8 cellular contexts compared by ENCODE assay signal in the genomic region with DNA sequence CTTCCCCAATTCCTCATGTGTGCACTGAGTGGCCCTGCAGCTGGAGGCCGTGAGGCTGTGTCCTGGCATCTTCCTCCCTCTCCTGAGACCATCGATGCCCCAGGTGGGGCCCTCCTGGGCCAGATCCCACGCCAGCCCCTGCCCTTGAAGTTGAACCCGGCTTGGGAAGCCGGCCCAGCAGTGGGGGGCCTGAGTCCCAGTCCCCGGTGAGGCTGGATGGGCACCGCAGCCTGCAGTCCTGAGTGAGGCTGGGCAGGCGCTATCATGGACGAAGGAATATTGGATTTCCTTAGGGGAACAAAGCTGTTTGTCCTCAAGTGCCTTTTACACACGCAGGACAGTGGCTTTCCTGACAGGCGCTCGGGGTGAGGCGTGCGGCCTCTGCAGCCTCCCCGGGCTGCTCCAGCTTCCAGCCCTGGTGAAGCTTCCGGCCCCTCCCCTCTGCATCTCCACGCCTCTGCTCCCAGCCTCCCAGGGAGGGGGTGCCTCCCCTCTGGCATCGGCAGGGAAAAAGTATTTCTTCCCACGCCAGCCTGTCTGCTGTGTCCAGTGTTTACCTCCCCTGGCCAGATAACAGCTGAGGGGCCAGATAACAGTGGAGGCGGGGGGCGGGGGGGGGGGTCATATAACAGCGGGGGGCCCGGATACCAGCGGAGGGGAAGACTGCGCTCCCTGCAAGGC.
A peak's percentile ranks its signal among the peaks of the same experiment; 100 is the strongest.
DNase-seq lines count a peak whose midpoint lies in the region; ATAC-seq and TF ChIP-seq lines count a peak whose summit lies in the region.
"Had no signal": no experiment of that assay in that cellular context is flagged by ENCODE, and none has a peak within 500 bp of the region (broad histone marks: within the 10 kb centered on the region; RNA-seq: fewer than 3 reads in every experiment).

No MANE protein-coding gene starts in this region.

- H3K27ac Mint-ChIP-seq in IgD-negative memory B cell = peak overlapping the region; percentile 95 to 100 (median 98)
- H3K27ac Mint-ChIP-seq in activated T-helper 1 cell treated with anti-CD3 and anti-CD28 coated beads, Interleukin-12 subunit alpha, Interleukin-12 subunit beta, Interleukin-2, Interleukin-4 antibody, amounts not matched to agents 30 ng/mL and 10 ng/mL and 1 ng/mL, durations not matched to agents 14 hours and 24 hours and 36 hours = no peak overlapping the region

- H3K36me3 ChIP-seq in mesodermal cell (ENCODE audit: control insufficient read depth, insufficient read depth, low read length) = peaks cover 13% of the 10 kb centered on the region
- peaks cover 9% of the 10 kb centered on the region for H3K36me3 ChIP-seq in upper lobe of right lung

- peak; percentile 70 for ATAC-seq in upper lobe of right lung
- no peak for ATAC-seq in HG03039 (IDR thresholded peaks at IDR 0.05; ENCODE audit: unreplicated experiment)

- H3K4me3 ChIP-seq in mesodermal cell (ENCODE audit: extremely low read depth, insufficient read depth, low read length, poor library complexity, severe bottlenecking) (no peak overlapping the region), upper lobe of right lung (no peak overlapping the region)

- no peak for TF ChIP-seq CTCF in upper lobe of right lung (IDR thresholded peaks at IDR 0.05)

- H3K9me3 Mint-ChIP-seq in IgD-negative memory B cell = no peaks in the 10 kb centered on the region
- H3K9me3 Mint-ChIP-seq in activated T-helper 1 cell treated with anti-CD3 and anti-CD28 coated beads, Interleukin-12 subunit alpha, Interleukin-12 subunit beta, Interleukin-2, Interleukin-4 antibody, amounts not matched to agents 30 ng/mL and 10 ng/mL and 1 ng/mL, durations not matched to agents 14 hours and 24 hours and 36 hours = no peaks in the 10 kb centered on the region

- H3K9me3 ChIP-seq in mesodermal cell (ENCODE audit: control insufficient read depth, low read length) = no peaks in the 10 kb centered on the region
- no peaks in the 10 kb centered on the region for H3K9me3 ChIP-seq in upper lobe of right lung

- H3K27ac ChIP-seq in mesodermal cell (ENCODE audit: low read depth, low read length, severe bottlenecking) (peak overlapping the region; percentile 84), upper lobe of right lung (peak overlapping the region; percentile 2)
- H3K27ac ChIP-seq: KMS-11 had no signal

- H3K4me1 Mint-ChIP-seq in IgD-negative memory B cell = peaks cover 18 to 32% (median 26%) of the 10 kb centered on the region in 3 donors
- peaks cover 10% of the 10 kb centered on the region for H3K4me1 Mint-ChIP-seq in activated T-helper 1 cell treated with anti-CD3 and anti-CD28 coated beads, Interleukin-12 subunit alpha, Interleukin-12 subunit beta, Interleukin-2, Interleukin-4 antibody, amounts not matched to agents 30 ng/mL and 10 ng/mL and 1 ng/mL, durations not matched to agents 14 hours and 24 hours and 36 hours (ENCODE audit: low read depth)

- H3K27me3 ChIP-seq in upper lobe of right lung = no peaks in the 10 kb centered on the region

- peaks cover 52% of the 10 kb centered on the region for H3K4me1 ChIP-seq in mesodermal cell (ENCODE audit: control insufficient read depth, insufficient read depth, low read length, poor library complexity, severe bottlenecking)
- H3K4me1 ChIP-seq in upper lobe of right lung = peaks cover 7% of the 10 kb centered on the region

- peaks cover 2% of the 10 kb centered on the region for H3K27me3 Mint-ChIP-seq in IgD-negative memory B cell
- no peaks in the 10 kb centered on the region for H3K27me3 Mint-ChIP-seq in activated T-helper 1 cell treated with anti-CD3 and anti-CD28 coated beads, Interleukin-12 subunit alpha, Interleukin-12 subunit beta, Interleukin-2, Interleukin-4 antibody, amounts not matched to agents 30 ng/mL and 10 ng/mL and 1 ng/mL, durations not matched to agents 14 hours and 24 hours and 36 hours (ENCODE audit: insufficient read depth)

- H3K4me3 Mint-ChIP-seq in IgD-negative memory B cell = peak overlapping the region; percentile 61 to 92 (median 86)
- H3K4me3 Mint-ChIP-seq in activated T-helper 1 cell treated with anti-CD3 and anti-CD28 coated beads, Interleukin-12 subunit alpha, Interleukin-12 subunit beta, Interleukin-2, Interleukin-4 antibody, amounts not matched to agents 30 ng/mL and 10 ng/mL and 1 ng/mL, durations not matched to agents 14 hours and 24 hours and 36 hours = no peak overlapping the region

- peaks cover 5% of the 10 kb centered on the region for H3K36me3 Mint-ChIP-seq in IgD-negative memory B cell
- peaks cover 1% of the 10 kb centered on the region for H3K36me3 Mint-ChIP-seq in activated T-helper 1 cell treated with anti-CD3 and anti-CD28 coated beads, Interleukin-12 subunit alpha, Interleukin-12 subunit beta, Interleukin-2, Interleukin-4 antibody, amounts not matched to agents 30 ng/mL and 10 ng/mL and 1 ng/mL, durations not matched to agents 14 hours and 24 hours and 36 hours (ENCODE audit: low read depth)

- peak; percentile 64 for DNase-seq in dermis blood vessel endothelial cell
- no peak for DNase-seq in upper lobe of right lung
- no peak for DNase-seq in COLO668 (lab: John Stamatoyannopoulos, UW; ENCODE audit: unreplicated experiment)
- DNase-seq in activated T-helper 1 cell treated with anti-CD3 and anti-CD28 coated beads, Interleukin-12 subunit alpha, Interleukin-12 subunit beta, Interleukin-2, Interleukin-4 antibody, amounts not matched to agents 30 ng/mL and 10 ng/mL and 1 ng/mL, durations not matched to agents 14 hours and 24 hours and 36 hours (ENCODE audit: low spot score) = no peak

- intact Hi-C loops in upper lobe of right lung (cut with DNase I) = no loop called here
- intact Hi-C loops in activated T-helper 1 cell treated with anti-CD3 and anti-CD28 coated beads, Interleukin-12 subunit alpha, Interleukin-12 subunit beta, Interleukin-2, Interleukin-4 antibody, amounts not matched to agents 30 ng/mL and 10 ng/mL and 1 ng/mL, durations not matched to agents 14 hours and 24 hours and 36 hours (cut with micrococcal nuclease) = no loop called here

- 55 to 67% methylated on average over 15 to 16 of the region's 25 CpGs for WGBS in mesodermal cell (ENCODE audit: insufficient coverage in 2 of 2), 2 experiments
